In genomic region chr19:1813197-1813836, GRCh38 we compare ENCODE assay signal across 8 cellular contexts. TPM values are rescaled to one million over a fixed set of nuclear protein-coding genes. Genes with fewer than 3 reads are reported as not detected.
DNase-seq lines count a peak whose midpoint lies in the region; ATAC-seq and TF ChIP-seq lines count a peak whose summit lies in the region.

No MANE protein-coding gene starts in this region.

- DNase-seq in astrocyte of the spinal cord (ENCODE audit: low read depth, low spot score), result no peak
- DNase-seq in inferior parietal cortex (ENCODE audit: extremely low spot score), result no peak
- no peak for DNase-seq in NCI-H524 treated with DMSO at 0.1 percent for 48 hours (lab: John Stamatoyannopoulos, UW)
- DNase-seq in NCI-H1105 (lab: John Stamatoyannopoulos, UW), result no peak

- H3K27me3 ChIP-seq in HUES48 (ENCODE audit: control insufficient read depth, insufficient read depth, low read length), result no peaks in the 10 kb centered on the region

- peaks cover 3% of the 10 kb centered on the region; the same call in 1 of the 2 replicates for H3K4me1 ChIP-seq in HUES48 (ENCODE audit: control insufficient read depth, insufficient read depth, low read length)
- no peaks in the 10 kb centered on the region for H3K4me1 ChIP-seq in mesodermal cell (ENCODE audit: control insufficient read depth, insufficient read depth, low read length, poor library complexity, severe bottlenecking)

- TF ChIP-seq CTCF in 22Rv1 (IDR thresholded peaks at IDR 0.05) (peak; percentile 56), astrocyte of the spinal cord (IDR thresholded peaks at IDR 0.05; ENCODE audit: low read depth, low read length) (no peak)

- H3K9me3 ChIP-seq in HUES48 (ENCODE audit: control insufficient read depth, insufficient read depth, low read length) (no peaks in the 10 kb centered on the region), mesodermal cell (ENCODE audit: control insufficient read depth, low read length) (no peaks in the 10 kb centered on the region)

- ATAC-seq in HG03135 (IDR thresholded peaks at IDR 0.05; ENCODE audit: unreplicated experiment), result no peak

- 0 out of 2 replicates have a peak overlapping the region, but pooled peaks have one; percentile 5 for H3K9ac ChIP-seq in HUES48 (ENCODE audit: low read depth, low read length)

- peak overlapping the region; percentile 73 for H3K4me3 ChIP-seq in HUES48 (ENCODE audit: low read depth, low read length)
- H3K4me3 ChIP-seq in astrocyte of the spinal cord (ENCODE audit: low read depth, low read length), result peak overlapping the region; percentile 57
- peak overlapping the region; percentile 45 for H3K4me3 ChIP-seq in mesodermal cell (ENCODE audit: extremely low read depth, insufficient read depth, low read length, poor library complexity, severe bottlenecking)

- H3K36me3 ChIP-seq in HUES48 (ENCODE audit: control insufficient read depth, insufficient read depth, low read length) (peaks cover 25% of the 10 kb centered on the region), mesodermal cell (ENCODE audit: control insufficient read depth, insufficient read depth, low read length) (peaks cover 35% of the 10 kb centered on the region)

- H3K27ac ChIP-seq in 22Rv1, result peak overlapping the region; percentile 67
- H3K27ac ChIP-seq in HUES48 (ENCODE audit: low read depth, low read length), result no peak overlapping the region
- H3K27ac ChIP-seq in mesodermal cell (ENCODE audit: low read depth, low read length, severe bottlenecking), result no peak overlapping the region

- in situ Hi-C loops in astrocyte of the spinal cord (cut with HindIII; ENCODE audit: low sequenced_read_pairs), result no loop called here

- WGBS in mesodermal cell (ENCODE audit: insufficient coverage in 2 of 2), 2 experiments, result 43 to 53% methylated on average over 8 to 11 of the region's 13 CpGs

RNA-seq across cellular contexts. Expression of gene ATP8B3, which starts 1.2 kb away (rescaled TPM):
- 8.7 TPM for polyA plus RNA-seq in mesodermal cell (2013, experiment 1 of 2)
- 7.0 TPM for polyA plus RNA-seq in mesodermal cell (2013, experiment 2 of 2)

RNA-seq across cellular contexts. Expression of gene REXO1, which starts 35.0 kb away (rescaled TPM):
- polyA plus RNA-seq in mesodermal cell (2013, experiment 1 of 2), result 23.2 TPM
- 21.6 TPM for polyA plus RNA-seq in mesodermal cell (2013, experiment 2 of 2)

RNA-seq across cellular contexts. Expression of gene KLF16, which starts 50.1 kb away (rescaled TPM):
- polyA plus RNA-seq in mesodermal cell (2013, experiment 1 of 2), result 24.9 TPM
- polyA plus RNA-seq in mesodermal cell (2013, experiment 2 of 2), result 18.9 TPM
